Comparison of ENCODE assay signal across 1 cellular context in genomic region chr20:36569847-36570429, GRCh38.
TF ChIP-seq lines count a peak whose summit lies in the region.

No MANE protein-coding gene starts in this region.

TF ChIP-seq in K562, 482 proteins besides CTCF, POLR2A, EP300 and RAD21 (continues in another document):
- TF ChIP-seq U2AF2 (optimal IDR thresholded peaks at IDR 0.05; ENCODE audit: low read depth, low read length) (no peak), JUNB (CRISPR knock-in tag; conservative IDR thresholded peaks at IDR 0.05) (no peak), NFE2 (IDR thresholded peaks at IDR 0.05; ENCODE audit: low read depth) (peak; percentile 66), ZNF778 (CRISPR knock-in tag; IDR thresholded peaks at IDR 0.05) (no peak), BCL6 (CRISPR knock-in tag; IDR thresholded peaks at IDR 0.05) (no peak), PTBP1 (IDR thresholded peaks at IDR 0.05; ENCODE audit: low read depth, low read length) (no peak), ATF7 (IDR thresholded peaks at IDR 0.05) (0 out of 2 replicates have a peak, but pooled peaks have one; percentile 17), RCOR1 (IDR thresholded peaks at IDR 0.05; ENCODE audit: borderline replicate concordance in 1 of 2, low read depth in 2 of 2, low read length in 2 of 2) (peak in 1 of 2 experiments; percentile 56; a peak in 2 of 4 replicates), TFAP4 (CRISPR knock-in tag; IDR thresholded peaks at IDR 0.05; ENCODE audit: borderline replicate concordance) (peak; percentile 88), ZNF197 (CRISPR knock-in tag; IDR thresholded peaks at IDR 0.05; ENCODE audit: low read depth) (no peak), ZC3H8 (IDR thresholded peaks at IDR 0.05) (no peak), ETV1 (tag; conservative IDR thresholded peaks at IDR 0.05; ENCODE audit: low read depth) (peak; percentile 57; the same call in 1 of the 2 replicates), MITF (IDR thresholded peaks at IDR 0.05) (no peak), ARID1B (IDR thresholded peaks at IDR 0.05) (peak; percentile 61), HES1 (IDR thresholded peaks at IDR 0.05; ENCODE audit: low read depth) (no peak), CLOCK (CRISPR knock-in tag; IDR thresholded peaks at IDR 0.05; ENCODE audit: borderline replicate concordance) (no peak), JUN (IDR thresholded peaks at IDR 0.05; ENCODE audit: borderline replicate concordance, low read depth, low read length) (peak; percentile 73), JUN (CRISPR knock-in tag; IDR thresholded peaks at IDR 0.05; ENCODE audit: borderline replicate concordance) (no peak), ZNF140 (CRISPR knock-in tag; IDR thresholded peaks at IDR 0.05) (no peak), TCF7 (IDR thresholded peaks at IDR 0.05; ENCODE audit: borderline replicate concordance) (no peak), POLR3A (IDR thresholded peaks at IDR 0.05; ENCODE audit: borderline replicate concordance, extremely low read depth, insufficient read depth, insufficient read length) (no peak), POU5F1 (IDR thresholded peaks at IDR 0.05; ENCODE audit: borderline replicate concordance, low read depth, low read length, partially characterized antibody) (no peak), NFRKB (IDR thresholded peaks at IDR 0.05; ENCODE audit: low read depth) (no peak), ID3 (CRISPR knock-in tag; IDR thresholded peaks at IDR 0.05) (no peak), ID3 (tag; IDR thresholded peaks at IDR 0.05) (no peak), SNAPC5 (CRISPR knock-in tag; IDR thresholded peaks at IDR 0.05) (no peak), ELF1 (tag; IDR thresholded peaks at IDR 0.05) (no peak), SMARCA4 (IDR thresholded peaks at IDR 0.05) (peak; percentile 67), DPF2 (IDR thresholded peaks at IDR 0.05) (peak; percentile 61), HIVEP1 (CRISPR knock-in tag; IDR thresholded peaks at IDR 0.05) (no peak), HNRNPH1 (optimal IDR thresholded peaks at IDR 0.05; ENCODE audit: low read depth, low read length) (no peak), CTBP1 (IDR thresholded peaks at IDR 0.05; ENCODE audit: borderline replicate concordance) (peak; percentile 60), ZKSCAN8 (CRISPR knock-in tag; IDR thresholded peaks at IDR 0.05) (no peak), ADNP (tag; IDR thresholded peaks at IDR 0.05) (no peak), ZFP36 (IDR thresholded peaks at IDR 0.05; ENCODE audit: low read depth, low read length, partially characterized antibody) (no peak), FOSL1 (tag; conservative IDR thresholded peaks at IDR 0.05) (peak; percentile 81), GTF2A2 (tag; IDR thresholded peaks at IDR 0.05) (no peak), PREB (CRISPR knock-in tag; IDR thresholded peaks at IDR 0.05) (no peak), SRF (CRISPR knock-in tag; IDR thresholded peaks at IDR 0.05) (no peak), BRD4 (IDR thresholded peaks at IDR 0.05) (no peak), BACH1 (tag; IDR thresholded peaks at IDR 0.05) (no peak), TRIM24 (IDR thresholded peaks at IDR 0.05) (no peak), DMBX1 (CRISPR knock-in tag; IDR thresholded peaks at IDR 0.05; ENCODE audit: borderline replicate concordance) (no peak), CREM (IDR thresholded peaks at IDR 0.05; ENCODE audit: low read depth) (0 out of 2 replicates have a peak, but pooled peaks have one; percentile 27), TFAM (CRISPR knock-in tag; conservative IDR thresholded peaks at IDR 0.05) (no peak)
- TF ChIP-seq, protein P1, sequence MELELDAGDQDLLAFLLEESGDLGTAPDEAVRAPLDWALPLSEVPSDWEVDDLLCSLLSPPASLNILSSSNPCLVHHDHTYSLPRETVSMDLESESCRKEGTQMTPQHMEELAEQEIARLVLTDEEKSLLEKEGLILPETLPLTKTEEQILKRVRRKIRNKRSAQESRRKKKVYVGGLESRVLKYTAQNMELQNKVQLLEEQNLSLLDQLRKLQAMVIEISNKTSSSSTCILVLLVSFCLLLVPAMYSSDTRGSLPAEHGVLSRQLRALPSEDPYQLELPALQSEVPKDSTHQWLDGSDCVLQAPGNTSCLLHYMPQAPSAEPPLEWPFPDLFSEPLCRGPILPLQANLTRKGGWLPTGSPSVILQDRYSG (tag; conservative IDR thresholded peaks at IDR 0.05; ENCODE audit: low read depth): no peak
- TF ChIP-seq, protein P2, sequence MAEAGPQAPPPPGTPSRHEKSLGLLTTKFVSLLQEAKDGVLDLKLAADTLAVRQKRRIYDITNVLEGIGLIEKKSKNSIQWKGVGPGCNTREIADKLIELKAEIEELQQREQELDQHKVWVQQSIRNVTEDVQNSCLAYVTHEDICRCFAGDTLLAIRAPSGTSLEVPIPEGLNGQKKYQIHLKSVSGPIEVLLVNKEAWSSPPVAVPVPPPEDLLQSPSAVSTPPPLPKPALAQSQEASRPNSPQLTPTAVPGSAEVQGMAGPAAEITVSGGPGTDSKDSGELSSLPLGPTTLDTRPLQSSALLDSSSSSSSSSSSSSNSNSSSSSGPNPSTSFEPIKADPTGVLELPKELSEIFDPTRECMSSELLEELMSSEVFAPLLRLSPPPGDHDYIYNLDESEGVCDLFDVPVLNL (CRISPR knock-in tag; IDR thresholded peaks at IDR 0.05; ENCODE audit: low read depth): no peak
- TF ChIP-seq, protein P3, sequence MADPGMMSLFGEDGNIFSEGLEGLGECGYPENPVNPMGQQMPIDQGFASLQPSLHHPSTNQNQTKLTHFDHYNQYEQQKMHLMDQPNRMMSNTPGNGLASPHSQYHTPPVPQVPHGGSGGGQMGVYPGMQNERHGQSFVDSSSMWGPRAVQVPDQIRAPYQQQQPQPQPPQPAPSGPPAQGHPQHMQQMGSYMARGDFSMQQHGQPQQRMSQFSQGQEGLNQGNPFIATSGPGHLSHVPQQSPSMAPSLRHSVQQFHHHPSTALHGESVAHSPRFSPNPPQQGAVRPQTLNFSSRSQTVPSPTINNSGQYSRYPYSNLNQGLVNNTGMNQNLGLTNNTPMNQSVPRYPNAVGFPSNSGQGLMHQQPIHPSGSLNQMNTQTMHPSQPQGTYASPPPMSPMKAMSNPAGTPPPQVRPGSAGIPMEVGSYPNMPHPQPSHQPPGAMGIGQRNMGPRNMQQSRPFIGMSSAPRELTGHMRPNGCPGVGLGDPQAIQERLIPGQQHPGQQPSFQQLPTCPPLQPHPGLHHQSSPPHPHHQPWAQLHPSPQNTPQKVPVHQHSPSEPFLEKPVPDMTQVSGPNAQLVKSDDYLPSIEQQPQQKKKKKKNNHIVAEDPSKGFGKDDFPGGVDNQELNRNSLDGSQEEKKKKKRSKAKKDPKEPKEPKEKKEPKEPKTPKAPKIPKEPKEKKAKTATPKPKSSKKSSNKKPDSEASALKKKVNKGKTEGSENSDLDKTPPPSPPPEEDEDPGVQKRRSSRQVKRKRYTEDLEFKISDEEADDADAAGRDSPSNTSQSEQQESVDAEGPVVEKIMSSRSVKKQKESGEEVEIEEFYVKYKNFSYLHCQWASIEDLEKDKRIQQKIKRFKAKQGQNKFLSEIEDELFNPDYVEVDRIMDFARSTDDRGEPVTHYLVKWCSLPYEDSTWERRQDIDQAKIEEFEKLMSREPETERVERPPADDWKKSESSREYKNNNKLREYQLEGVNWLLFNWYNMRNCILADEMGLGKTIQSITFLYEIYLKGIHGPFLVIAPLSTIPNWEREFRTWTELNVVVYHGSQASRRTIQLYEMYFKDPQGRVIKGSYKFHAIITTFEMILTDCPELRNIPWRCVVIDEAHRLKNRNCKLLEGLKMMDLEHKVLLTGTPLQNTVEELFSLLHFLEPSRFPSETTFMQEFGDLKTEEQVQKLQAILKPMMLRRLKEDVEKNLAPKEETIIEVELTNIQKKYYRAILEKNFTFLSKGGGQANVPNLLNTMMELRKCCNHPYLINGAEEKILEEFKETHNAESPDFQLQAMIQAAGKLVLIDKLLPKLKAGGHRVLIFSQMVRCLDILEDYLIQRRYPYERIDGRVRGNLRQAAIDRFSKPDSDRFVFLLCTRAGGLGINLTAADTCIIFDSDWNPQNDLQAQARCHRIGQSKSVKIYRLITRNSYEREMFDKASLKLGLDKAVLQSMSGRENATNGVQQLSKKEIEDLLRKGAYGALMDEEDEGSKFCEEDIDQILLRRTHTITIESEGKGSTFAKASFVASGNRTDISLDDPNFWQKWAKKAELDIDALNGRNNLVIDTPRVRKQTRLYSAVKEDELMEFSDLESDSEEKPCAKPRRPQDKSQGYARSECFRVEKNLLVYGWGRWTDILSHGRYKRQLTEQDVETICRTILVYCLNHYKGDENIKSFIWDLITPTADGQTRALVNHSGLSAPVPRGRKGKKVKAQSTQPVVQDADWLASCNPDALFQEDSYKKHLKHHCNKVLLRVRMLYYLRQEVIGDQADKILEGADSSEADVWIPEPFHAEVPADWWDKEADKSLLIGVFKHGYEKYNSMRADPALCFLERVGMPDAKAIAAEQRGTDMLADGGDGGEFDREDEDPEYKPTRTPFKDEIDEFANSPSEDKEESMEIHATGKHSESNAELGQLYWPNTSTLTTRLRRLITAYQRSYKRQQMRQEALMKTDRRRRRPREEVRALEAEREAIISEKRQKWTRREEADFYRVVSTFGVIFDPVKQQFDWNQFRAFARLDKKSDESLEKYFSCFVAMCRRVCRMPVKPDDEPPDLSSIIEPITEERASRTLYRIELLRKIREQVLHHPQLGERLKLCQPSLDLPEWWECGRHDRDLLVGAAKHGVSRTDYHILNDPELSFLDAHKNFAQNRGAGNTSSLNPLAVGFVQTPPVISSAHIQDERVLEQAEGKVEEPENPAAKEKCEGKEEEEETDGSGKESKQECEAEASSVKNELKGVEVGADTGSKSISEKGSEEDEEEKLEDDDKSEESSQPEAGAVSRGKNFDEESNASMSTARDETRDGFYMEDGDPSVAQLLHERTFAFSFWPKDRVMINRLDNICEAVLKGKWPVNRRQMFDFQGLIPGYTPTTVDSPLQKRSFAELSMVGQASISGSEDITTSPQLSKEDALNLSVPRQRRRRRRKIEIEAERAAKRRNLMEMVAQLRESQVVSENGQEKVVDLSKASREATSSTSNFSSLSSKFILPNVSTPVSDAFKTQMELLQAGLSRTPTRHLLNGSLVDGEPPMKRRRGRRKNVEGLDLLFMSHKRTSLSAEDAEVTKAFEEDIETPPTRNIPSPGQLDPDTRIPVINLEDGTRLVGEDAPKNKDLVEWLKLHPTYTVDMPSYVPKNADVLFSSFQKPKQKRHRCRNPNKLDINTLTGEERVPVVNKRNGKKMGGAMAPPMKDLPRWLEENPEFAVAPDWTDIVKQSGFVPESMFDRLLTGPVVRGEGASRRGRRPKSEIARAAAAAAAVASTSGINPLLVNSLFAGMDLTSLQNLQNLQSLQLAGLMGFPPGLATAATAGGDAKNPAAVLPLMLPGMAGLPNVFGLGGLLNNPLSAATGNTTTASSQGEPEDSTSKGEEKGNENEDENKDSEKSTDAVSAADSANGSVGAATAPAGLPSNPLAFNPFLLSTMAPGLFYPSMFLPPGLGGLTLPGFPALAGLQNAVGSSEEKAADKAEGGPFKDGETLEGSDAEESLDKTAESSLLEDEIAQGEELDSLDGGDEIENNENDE (IDR thresholded peaks at IDR 0.05; ENCODE audit: low read depth, low read length): no peak
